Comparison of ENCODE assay signal across 1 cellular context in the genomic region with DNA sequence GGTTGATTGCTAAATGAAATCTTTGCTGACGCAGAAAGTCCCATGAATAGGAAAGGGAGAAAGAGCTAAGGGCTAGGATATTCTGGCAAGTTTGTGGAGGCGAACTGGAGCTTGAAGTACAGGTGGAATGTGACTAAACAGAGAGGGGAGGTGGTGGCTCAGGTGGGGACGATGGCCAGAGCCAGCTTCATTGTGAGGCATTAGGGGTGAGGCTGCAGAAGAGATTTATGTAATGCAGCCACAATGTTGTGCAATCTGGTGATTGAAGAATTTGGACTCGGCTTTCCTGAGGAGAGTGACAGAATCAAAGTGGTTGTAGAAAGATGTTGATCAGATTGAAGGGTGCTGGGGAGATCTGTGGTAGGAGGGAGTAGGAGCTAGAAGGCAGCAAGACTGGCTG.
TF ChIP-seq lines count a peak whose summit lies in the region.

No MANE protein-coding gene starts in this region.

TF ChIP-seq in HepG2, 621 proteins besides CTCF, POLR2A, EP300 and RAD21:
- TF ChIP-seq NPAS2 (CRISPR knock-in tag; IDR thresholded peaks at IDR 0.05; ENCODE audit: borderline replicate concordance) (no peak), CEBPG (CRISPR knock-in tag; IDR thresholded peaks at IDR 0.05) (peak; percentile 72), CEBPB (IDR thresholded peaks at IDR 0.05; ENCODE audit: borderline replicate concordance, low read depth, low read length) (peak; percentile 90)
- TF ChIP-seq, protein P1, sequence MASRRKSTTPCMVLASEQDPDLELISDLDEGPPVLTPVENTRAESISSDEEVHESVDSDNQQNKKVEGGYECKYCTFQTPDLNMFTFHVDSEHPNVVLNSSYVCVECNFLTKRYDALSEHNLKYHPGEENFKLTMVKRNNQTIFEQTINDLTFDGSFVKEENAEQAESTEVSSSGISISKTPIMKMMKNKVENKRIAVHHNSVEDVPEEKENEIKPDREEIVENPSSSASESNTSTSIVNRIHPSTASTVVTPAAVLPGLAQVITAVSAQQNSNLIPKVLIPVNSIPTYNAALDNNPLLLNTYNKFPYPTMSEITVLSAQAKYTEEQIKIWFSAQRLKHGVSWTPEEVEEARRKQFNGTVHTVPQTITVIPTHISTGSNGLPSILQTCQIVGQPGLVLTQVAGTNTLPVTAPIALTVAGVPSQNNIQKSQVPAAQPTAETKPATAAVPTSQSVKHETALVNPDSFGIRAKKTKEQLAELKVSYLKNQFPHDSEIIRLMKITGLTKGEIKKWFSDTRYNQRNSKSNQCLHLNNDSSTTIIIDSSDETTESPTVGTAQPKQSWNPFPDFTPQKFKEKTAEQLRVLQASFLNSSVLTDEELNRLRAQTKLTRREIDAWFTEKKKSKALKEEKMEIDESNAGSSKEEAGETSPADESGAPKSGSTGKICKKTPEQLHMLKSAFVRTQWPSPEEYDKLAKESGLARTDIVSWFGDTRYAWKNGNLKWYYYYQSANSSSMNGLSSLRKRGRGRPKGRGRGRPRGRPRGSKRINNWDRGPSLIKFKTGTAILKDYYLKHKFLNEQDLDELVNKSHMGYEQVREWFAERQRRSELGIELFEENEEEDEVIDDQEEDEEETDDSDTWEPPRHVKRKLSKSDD (CRISPR knock-in tag; IDR thresholded peaks at IDR 0.05; ENCODE audit: low read depth), result no peak
